ENCODE assay signal across 8 cellular contexts in genomic region chr7:100865971-100866720, GRCh38. TPM values are rescaled to one million over a fixed set of nuclear protein-coding genes. Genes with fewer than 3 reads are reported as not detected.
DNase-seq lines count a peak whose midpoint lies in the region; ATAC-seq, FAIRE-seq and TF ChIP-seq lines count a peak whose summit lies in the region.

No MANE protein-coding gene starts in this region.

- H3K27ac ChIP-seq in SK-N-SH (ENCODE audit: low read depth in 2 of 2, low read length in 1 of 2) = peak overlapping the region in 1 of 2 experiments; percentile 43; a peak in 1 of 4 replicates
- H3K27ac ChIP-seq in H1 (ENCODE audit: low read depth, low read length) = peak overlapping the region; percentile 94

- H3K14ac ChIP-seq in H1 (ENCODE audit: insufficient read length) = no peak overlapping the region

- H3K56ac ChIP-seq in H1 (replicated peaks; ENCODE audit: insufficient read length, low read depth, low read length) = no peak overlapping the region

- H3K36me3 ChIP-seq in SK-N-SH (replicated peaks in 1 of 2; ENCODE audit: control insufficient read depth in 1 of 2, insufficient read depth in 2 of 2, low read length in 1 of 2) (peaks cover 12 to 13% of the 10 kb centered on the region in 2 experiments), H1 (ENCODE audit: control insufficient read depth in 2 of 4, insufficient read depth in 4 of 4, low read length in 3 of 4) (peaks cover 9 to 22% (median 14%) of the 10 kb centered on the region in 4 experiments)

- H3K4me2 ChIP-seq in SK-N-SH = peak overlapping the region; percentile 25; the same call in 1 of the 2 replicates
- peak overlapping the region; percentile 73 to 91; a peak in 1 of 4 replicates for H3K4me2 ChIP-seq in H1 (ENCODE audit: insufficient read depth in 1 of 2, low read depth in 2 of 2, low read length in 2 of 2)

- no peak for TF ChIP-seq POLR2A in H1 (IDR thresholded peaks at IDR 0.05; ENCODE audit: control extremely low read depth in 1 of 2, low read depth in 2 of 2, low read length in 2 of 2)

- CTCF ChIA-PET in SK-N-SH (lab: Yijun Ruan, JAX) = interaction anchor here (1.1 kb wide), 1 partner anchor 14 kb away, joined by 9 read pairs; the partner anchor contains the start of gene SLC12A9
- CTCF ChIA-PET in H1 (lab: Charles Lee; ENCODE audit: partially characterized antibody) = interaction anchor here (0.9 to 2.2 kb wide), 3 partner anchors 10 to 32 kb away, joined by 3 to 8 read pairs (median 4); no protein-coding TSS in a partner anchor

- no peak for FAIRE-seq in H1 (lab: Jason Lieb, UNC)

- peaks cover 22% of the 10 kb centered on the region for H3F3A ChIP-seq in SK-N-SH (replicated peaks; ENCODE audit: insufficient read depth)

- H3K27me3 ChIP-seq in SK-N-SH (ENCODE audit: insufficient read depth) (no peaks in the 10 kb centered on the region), H1 (replicated peaks in 1 of 4; ENCODE audit: control insufficient read depth in 3 of 4, extremely low read depth in 1 of 4, insufficient read depth in 3 of 4, low read length in 3 of 4) (no peaks in the 10 kb centered on the region)

- H2BK120ac ChIP-seq in H1 (replicated peaks; ENCODE audit: low read depth, low read length) = peak overlapping the region; percentile 9

- H3K9me3 ChIP-seq in SK-N-SH (no peaks in the 10 kb centered on the region), H1 (ENCODE audit: insufficient read depth in 2 of 2, low read depth in 1 of 2, low read length in 1 of 2) (no peaks in the 10 kb centered on the region)

- H3K4me1 ChIP-seq in SK-N-SH (ENCODE audit: control insufficient read depth in 1 of 2, insufficient read depth in 2 of 2, low read depth in 1 of 2, low read length in 1 of 2) (peaks cover 2 to 19% of the 10 kb centered on the region in 2 experiments; a peak in 3 of 4 replicates), H1 (replicated peaks in 1 of 4; ENCODE audit: control insufficient read depth in 3 of 4, insufficient read depth in 4 of 4, low read length in 3 of 4) (peaks cover 2 to 16% (median 11%) of the 10 kb centered on the region in 4 experiments)

- H3K27me3 Mint-ChIP-seq in nephron (ENCODE audit: low read depth) = peaks cover 11% of the 10 kb centered on the region

- H2BK5ac ChIP-seq in H1 (ENCODE audit: low read depth, low read length) = peak overlapping the region; percentile 94

- TF ChIP-seq RAD21 in SK-N-SH (IDR thresholded peaks at IDR 0.05; ENCODE audit: low read length) = no peak
- TF ChIP-seq RAD21 in H1 (IDR thresholded peaks at IDR 0.05 in 1 of 2, conservative IDR thresholded peaks at IDR 0.05 in 1 of 2; ENCODE audit: low read depth in 2 of 2, low read length in 2 of 2) = no peak

- peak overlapping the region; percentile 71; the same call in 1 of the 2 replicates for H4K8ac ChIP-seq in H1 (ENCODE audit: extremely low read depth, insufficient read depth, low read length)

- peak overlapping the region; percentile 96 for H4K91ac ChIP-seq in H1 (replicated peaks; ENCODE audit: insufficient read length, low read length)

- no peak for DNase-seq in activated CD4-positive, CD25-positive, alpha-beta regulatory T cell treated with anti-CD3 and anti-CD28 coated beads, Interleukin-2, amount 50 U/mL, for 72 hours
- DNase-seq in SK-N-SH (peak; percentile 63), H1 (ENCODE audit: low read depth in 1 of 2, low spot score in 2 of 2) (no peak), GM19238 (ENCODE audit: insufficient read length, low spot score) (no peak), NCI-H82 treated with DMSO at 0.1 percent for 48 hours (lab: John Stamatoyannopoulos, UW; ENCODE audit: unreplicated experiment) (no peak), D341Med (ENCODE audit: low spot score) (no peak)

- peak overlapping the region; percentile 39 for H4K5ac ChIP-seq in H1 (ENCODE audit: insufficient read length, low read depth, low read length)

- H3K36me3 Mint-ChIP-seq in nephron (ENCODE audit: low read depth) = peaks cover 14% of the 10 kb centered on the region

- POLR2A ChIA-PET in SK-N-SH (lab: Yijun Ruan, JAX) = interaction anchor here (1.1 kb wide), 1 partner anchor 9 kb away, joined by 5 read pairs; the partner anchor contains the start of gene SRRT
- POLR2A ChIA-PET in H1 (lab: Charles Lee; ENCODE audit: partially characterized antibody) = interaction anchor here (0.8 to 15.1 kb wide), 12 partner anchors 9 to 161 kb away, joined by 3 to 313 read pairs (median 4); partner anchors contain the start of genes POP7, SLC12A9, SRRT and UFSP1

- no peak overlapping the region for H3K23ac ChIP-seq in H1 (ENCODE audit: insufficient read length)

- H3K4ac ChIP-seq in H1 (replicated peaks; ENCODE audit: insufficient read length, low read depth, low read length) = peak overlapping the region; percentile 71

- no peak overlapping the region for H2BK20ac ChIP-seq in H1 (ENCODE audit: low read length)

- H3K4me3 ChIP-seq in SK-N-SH (ENCODE audit: low read depth in 2 of 2, low read length in 1 of 2) (no peak overlapping the region), H1 (ENCODE audit: extremely low read depth in 1 of 4, insufficient read depth in 2 of 4, low read depth in 3 of 4, low read length in 4 of 4) (peak overlapping the region in 1 of 4 experiments; percentile 89; a peak in 1 of 8 replicates)

- TF ChIP-seq CTCF in SK-N-SH (IDR thresholded peaks at IDR 0.05) = no peak
- TF ChIP-seq CTCF in H1 (IDR thresholded peaks at IDR 0.05; ENCODE audit: control extremely low read depth in 1 of 3, insufficient read depth in 1 of 3, low read depth in 1 of 3, low read length in 3 of 3) = no peak
- TF ChIP-seq CTCF in nephron (IDR thresholded peaks at IDR 0.05; ENCODE audit: unreplicated experiment in 3 of 3) = no peak

- no peaks in the 10 kb centered on the region for H3K79me2 ChIP-seq in SK-N-SH (ENCODE audit: insufficient read depth)
- H3K79me2 ChIP-seq in H1 (ENCODE audit: control insufficient read depth in 1 of 2, insufficient read depth in 2 of 2, low read length in 2 of 2) = peaks cover 0 to 18% of the 10 kb centered on the region in 2 experiments; a peak in 3 of 4 replicates

- H4K20me1 ChIP-seq in SK-N-SH (ENCODE audit: insufficient read depth) (no peaks in the 10 kb centered on the region), H1 (replicated peaks in 1 of 2; ENCODE audit: control insufficient read depth in 1 of 2, insufficient read depth in 2 of 2, low read length in 2 of 2) (no peaks in the 10 kb centered on the region)

- peak overlapping the region; percentile 92; the same call in 1 of the 2 replicates for H2BK15ac ChIP-seq in H1 (ENCODE audit: low read length)

- 86% methylated on average over 35 of the region's 44 CpGs for WGBS in SK-N-SH (ENCODE audit: low lambda C conversion rate)
- 91% methylated on average over 19 of the region's 44 CpGs; no CpG with 5 or more reads in 1 of the 2 experiments for WGBS in H1 (ENCODE audit: extremely low coverage in 1 of 2, insufficient coverage in 1 of 2, insufficient read length in 1 of 2, insufficient replicate concordance in 2 of 2, low coverage in 1 of 2, low lambda C conversion rate in 2 of 2, missing lambda C conversion rate in 1 of 2), 2 experiments

- H3K23me2 ChIP-seq in H1 (ENCODE audit: low read depth, low read length) = peaks cover 6% of the 10 kb centered on the region; the same call in 1 of the 2 replicates

- peak overlapping the region; percentile 98 for H2AK5ac ChIP-seq in H1 (ENCODE audit: low read depth, low read length)

- H2AFZ ChIP-seq in SK-N-SH (ENCODE audit: low read depth) = peak overlapping the region; percentile 0; the same call in 1 of the 2 replicates
- H2AFZ ChIP-seq in H1 (ENCODE audit: low read length) = no peak overlapping the region

- no peaks in the 10 kb centered on the region for H3K9me2 ChIP-seq in SK-N-SH

- peak overlapping the region; percentile 83 for H3K18ac ChIP-seq in H1 (ENCODE audit: extremely low read depth, low read length)

- peak overlapping the region; percentile 31; the same call in 1 of the 2 replicates for H3K9ac ChIP-seq in SK-N-SH
- H3K9ac ChIP-seq in H1 (replicated peaks in 1 of 4; ENCODE audit: extremely low read depth in 1 of 4, low read depth in 3 of 4, low read length in 3 of 4) = peak overlapping the region in 2 of 4 experiments; percentile 91; a peak in 4 of 7 replicates

- peak; percentile 39 to 47 for ATAC-seq in activated CD4-positive, CD25-positive, alpha-beta regulatory T cell treated with anti-CD3 and anti-CD28 coated beads, Interleukin-2, amount 50 U/mL, for 24 hours

- peak overlapping the region in 1 of 3 experiments; percentile 98 for H3K27ac Mint-ChIP-seq in nephron

- H3K9me3 Mint-ChIP-seq in nephron = no peaks in the 10 kb centered on the region

- H3K4me1 Mint-ChIP-seq in nephron = peaks cover 22% of the 10 kb centered on the region

- H2BK12ac ChIP-seq in H1 (ENCODE audit: low read depth, low read length) = peak overlapping the region; percentile 97; the same call in 1 of the 2 replicates

- no peak for TF ChIP-seq EP300 in SK-N-SH (IDR thresholded peaks at IDR 0.05; ENCODE audit: borderline replicate concordance in 1 of 2, low read depth in 1 of 2, low read length in 1 of 2)
- TF ChIP-seq EP300 in H1 (IDR thresholded peaks at IDR 0.05; ENCODE audit: borderline replicate concordance in 1 of 2, low read depth in 2 of 2, low read length in 2 of 2) = no peak

- peak overlapping the region; percentile 95 to 100 (median 98) for H3K4me3 Mint-ChIP-seq in nephron

- peaks cover 5% of the 10 kb centered on the region; the same call in 1 of the 2 replicates for H3K79me1 ChIP-seq in H1 (ENCODE audit: low read depth, low read length)

RNA-seq across cellular contexts. Expression of gene TRIP6, which starts 1.0 kb away (rescaled TPM):
- 6.4 and 6.5 TPM in 2 replicates for polyA plus RNA-seq in SK-N-SH (2012; rRNA removed)
- 3.4 and 6.2 TPM in 2 replicates for polyA plus RNA-seq in SK-N-SH (2012; cell fraction: cytosol; rRNA removed)
- 19.7 and 20.9 TPM in 2 replicates for polyA plus RNA-seq in SK-N-SH (2012; cell fraction: nucleus; rRNA removed)
- 103 and 109 TPM in 2 replicates for total RNA-seq in H1 (2021; fragmentation: NEBNext Ultra II Directional; extraction: Animal tissue kit (Norgen Biotek cat#: 25700))
- polyA plus RNA-seq in H1 (2011; rRNA removed) = 88.4 and 112 TPM in 2 replicates
- 112 TPM for polyA plus RNA-seq in H1 (2011; cell fraction: cytosol; rRNA removed)
- polyA plus RNA-seq in H1 (2011; cell fraction: nucleus; rRNA removed) = 145 TPM
- 85.3 to 128 TPM (median 117 TPM) in 4 replicates for polyA plus RNA-seq in H1 (2012, experiment 1 of 2)
- 101 TPM for polyA plus RNA-seq in H1 (2012, experiment 2 of 2)
- 56.2 TPM for polyA plus RNA-seq in H1 (2013, experiment 1 of 2)
- 51.7 TPM for polyA plus RNA-seq in H1 (2013, experiment 2 of 2)
- polyA minus RNA-seq in H1 (2011; rRNA and poly(A)+ RNA removed) = 34.4 and 35.9 TPM in 2 replicates
- 43.7 TPM for polyA minus RNA-seq in H1 (2011; cell fraction: cytosol; rRNA and poly(A)+ RNA removed)
- polyA minus RNA-seq in H1 (2011; cell fraction: nucleus; rRNA and poly(A)+ RNA removed) = 36.9 TPM

RNA-seq across cellular contexts. Expression of gene SRRT, which starts 8.8 kb away (rescaled TPM):
- 76.5 and 92.7 TPM in 2 replicates for polyA plus RNA-seq in SK-N-SH (2012; rRNA removed)
- 35.5 and 44.4 TPM in 2 replicates for polyA plus RNA-seq in SK-N-SH (2012; cell fraction: cytosol; rRNA removed)
- polyA plus RNA-seq in SK-N-SH (2012; cell fraction: nucleus; rRNA removed) = 460 and 556 TPM in 2 replicates
- 237 and 239 TPM in 2 replicates for total RNA-seq in H1 (2021; fragmentation: NEBNext Ultra II Directional; extraction: Animal tissue kit (Norgen Biotek cat#: 25700))
- polyA plus RNA-seq in H1 (2011; rRNA removed) = 66.7 and 103 TPM in 2 replicates
- polyA plus RNA-seq in H1 (2011; cell fraction: cytosol; rRNA removed) = 78.5 TPM
- polyA plus RNA-seq in H1 (2011; cell fraction: nucleus; rRNA removed) = 456 TPM
- polyA plus RNA-seq in H1 (2012, experiment 1 of 2) = 212 to 245 TPM (median 235 TPM) in 4 replicates
- 131 TPM for polyA plus RNA-seq in H1 (2012, experiment 2 of 2)
- polyA plus RNA-seq in H1 (2013, experiment 1 of 2) = 167 TPM
- 144 TPM for polyA plus RNA-seq in H1 (2013, experiment 2 of 2)
- polyA minus RNA-seq in H1 (2011; rRNA and poly(A)+ RNA removed) = 44.1 and 59.4 TPM in 2 replicates
- polyA minus RNA-seq in H1 (2011; cell fraction: cytosol; rRNA and poly(A)+ RNA removed) = 112 TPM
- polyA minus RNA-seq in H1 (2011; cell fraction: nucleus; rRNA and poly(A)+ RNA removed) = 143 TPM

RNA-seq across cellular contexts. Expression of gene SLC12A9, which starts 13.6 kb away (rescaled TPM):
- polyA plus RNA-seq in SK-N-SH (2012; rRNA removed) = 29.7 and 31.0 TPM in 2 replicates
- polyA plus RNA-seq in SK-N-SH (2012; cell fraction: cytosol; rRNA removed) = 8.1 and 13.3 TPM in 2 replicates
- 121 and 122 TPM in 2 replicates for polyA plus RNA-seq in SK-N-SH (2012; cell fraction: nucleus; rRNA removed)
- total RNA-seq in H1 (2021; fragmentation: NEBNext Ultra II Directional; extraction: Animal tissue kit (Norgen Biotek cat#: 25700)) = 40.1 and 40.7 TPM in 2 replicates
- 31.4 and 54.0 TPM in 2 replicates for polyA plus RNA-seq in H1 (2011; rRNA removed)
- 28.5 TPM for polyA plus RNA-seq in H1 (2011; cell fraction: cytosol; rRNA removed)
- polyA plus RNA-seq in H1 (2011; cell fraction: nucleus; rRNA removed) = 74.3 TPM
- polyA plus RNA-seq in H1 (2012, experiment 1 of 2) = 25.4 to 35.3 TPM (median 33.8 TPM) in 4 replicates
- 27.5 TPM for polyA plus RNA-seq in H1 (2012, experiment 2 of 2)
- 33.2 TPM for polyA plus RNA-seq in H1 (2013, experiment 1 of 2)
- polyA plus RNA-seq in H1 (2013, experiment 2 of 2) = 32.9 TPM
- polyA minus RNA-seq in H1 (2011; rRNA and poly(A)+ RNA removed) = 13.1 and 22.4 TPM in 2 replicates
- 13.4 TPM for polyA minus RNA-seq in H1 (2011; cell fraction: cytosol; rRNA and poly(A)+ RNA removed)
- 13.4 TPM for polyA minus RNA-seq in H1 (2011; cell fraction: nucleus; rRNA and poly(A)+ RNA removed)

RNA-seq across cellular contexts. Expression of gene UFSP1, which starts 23.4 kb away (rescaled TPM):
- 4.5 and 5.6 TPM in 2 replicates for polyA plus RNA-seq in SK-N-SH (2012; rRNA removed)
- 2.4 and 3.4 TPM in 2 replicates for polyA plus RNA-seq in SK-N-SH (2012; cell fraction: cytosol; rRNA removed)
- 5.8 and 8.4 TPM in 2 replicates for polyA plus RNA-seq in SK-N-SH (2012; cell fraction: nucleus; rRNA removed)
- total RNA-seq in H1 (2021; fragmentation: NEBNext Ultra II Directional; extraction: Animal tissue kit (Norgen Biotek cat#: 25700)) = 4.3 and 4.8 TPM in 2 replicates
- 1.6 and 2.1 TPM in 2 replicates for polyA plus RNA-seq in H1 (2011; rRNA removed)
- 2.0 TPM for polyA plus RNA-seq in H1 (2011; cell fraction: cytosol; rRNA removed)
- polyA plus RNA-seq in H1 (2011; cell fraction: nucleus; rRNA removed) = 3.2 TPM
- 1.9 to 3.0 TPM (median 2.0 TPM) in 4 replicates for polyA plus RNA-seq in H1 (2012, experiment 1 of 2)
- polyA plus RNA-seq in H1 (2012, experiment 2 of 2) = 1.5 TPM
- 1.6 TPM for polyA plus RNA-seq in H1 (2013, experiment 1 of 2)
- polyA plus RNA-seq in H1 (2013, experiment 2 of 2) = 1.5 TPM
- polyA minus RNA-seq in H1 (2011; rRNA and poly(A)+ RNA removed) = 1.8 and 4.7 TPM in 2 replicates
- polyA minus RNA-seq in H1 (2011; cell fraction: cytosol; rRNA and poly(A)+ RNA removed) = 7.5 TPM
- polyA minus RNA-seq in H1 (2011; cell fraction: nucleus; rRNA and poly(A)+ RNA removed) = 16.2 TPM

RNA-seq across cellular contexts. Expression of gene ACHE, which starts 29.5 kb away (rescaled TPM):
- polyA plus RNA-seq in SK-N-SH (2012; rRNA removed) = 1.8 and 2.1 TPM in 2 replicates
- polyA plus RNA-seq in SK-N-SH (2012; cell fraction: cytosol; rRNA removed) = 0.51 and 0.93 TPM in 2 replicates
- polyA plus RNA-seq in SK-N-SH (2012; cell fraction: nucleus; rRNA removed) = 8.7 and 13.0 TPM in 2 replicates
- total RNA-seq in H1 (2021; fragmentation: NEBNext Ultra II Directional; extraction: Animal tissue kit (Norgen Biotek cat#: 25700)) = 4.3 and 4.8 TPM in 2 replicates
- polyA plus RNA-seq in H1 (2011; rRNA removed) = 1.4 and 2.8 TPM in 2 replicates
- 1.8 TPM for polyA plus RNA-seq in H1 (2011; cell fraction: cytosol; rRNA removed)
- polyA plus RNA-seq in H1 (2011; cell fraction: nucleus; rRNA removed) = 7.7 TPM
- 1.6 to 2.9 TPM (median 2.2 TPM) in 4 replicates for polyA plus RNA-seq in H1 (2012, experiment 1 of 2)
- polyA plus RNA-seq in H1 (2012, experiment 2 of 2) = 1.2 TPM
- polyA plus RNA-seq in H1 (2013, experiment 1 of 2) = 6.7 TPM
- polyA plus RNA-seq in H1 (2013, experiment 2 of 2) = 6.3 TPM
- polyA minus RNA-seq in H1 (2011; rRNA and poly(A)+ RNA removed) = 0.44 and 0.95 TPM in 2 replicates
- 2.3 TPM for polyA minus RNA-seq in H1 (2011; cell fraction: cytosol; rRNA and poly(A)+ RNA removed)
- 2.3 TPM for polyA minus RNA-seq in H1 (2011; cell fraction: nucleus; rRNA and poly(A)+ RNA removed)
